ENCODE assay signal across 1 cellular context in genomic region chr10:8063935-8064334, GRCh38.
A peak's percentile ranks its signal among the peaks of the same experiment; 100 is the strongest.
TF ChIP-seq lines count a peak whose summit lies in the region.

No MANE protein-coding gene starts in this region.

TF ChIP-seq in SK-N-SH, 30 proteins besides CTCF, POLR2A, EP300 and RAD21 (continued from another document):
- TF ChIP-seq POLR2AphosphoS5 (IDR thresholded peaks at IDR 0.05; ENCODE audit: low read depth, low read length) (no peak; the same call in 1 of the 2 replicates), RXRA (IDR thresholded peaks at IDR 0.05; ENCODE audit: borderline replicate concordance, low read depth) (no peak), TEAD4 (IDR thresholded peaks at IDR 0.05; ENCODE audit: borderline replicate concordance, insufficient read depth) (no peak), GABPA (IDR thresholded peaks at IDR 0.05; ENCODE audit: low read depth) (peak; percentile 22; the same call in 1 of the 2 replicates), ZBTB33 (IDR thresholded peaks at IDR 0.05; ENCODE audit: borderline replicate concordance, low read depth) (no peak), PBX3 (IDR thresholded peaks at IDR 0.05) (peak; percentile 23; the same call in 1 of the 2 replicates), FOXJ3 (CRISPR knock-in tag; IDR thresholded peaks at IDR 0.05) (no peak), GATA2 (CRISPR knock-in tag; IDR thresholded peaks at IDR 0.05) (no peak)
